Comparison of ENCODE assay signal across 8 cellular contexts in genomic region chr3:184712248-184712559, GRCh38. TPM values are rescaled to one million over a fixed set of nuclear protein-coding genes. Genes with fewer than 3 reads are reported as not detected.
DNase-seq lines count a peak whose midpoint lies in the region; ATAC-seq and TF ChIP-seq lines count a peak whose summit lies in the region.

No MANE protein-coding gene starts in this region.

- H3K27ac ChIP-seq in OCI-LY1 (ENCODE audit: low read depth, low read length, poor library complexity, severe bottlenecking) (peak overlapping the region; percentile 3), esophagus (ENCODE audit: low read depth in 2 of 2, low read length in 1 of 2) (peak overlapping the region; percentile 90 to 92), psoas muscle (peak overlapping the region; percentile 89)

- DNase-seq in GM12864 (ENCODE audit: low read depth) (no peak), psoas muscle (no peak), DMS 273 (lab: John Stamatoyannopoulos, UW; ENCODE audit: unreplicated experiment) (no peak)
- no peak for DNase-seq in activated CD4-positive, CD25-positive, alpha-beta regulatory T cell (lab: John Stamatoyannopoulos, UW)

- H3K4me3 ChIP-seq in GM12864 (ENCODE audit: low read depth, low read length) (peak overlapping the region; percentile 93), OCI-LY1 (ENCODE audit: low read depth, low read length, poor library complexity, severe bottlenecking) (peak overlapping the region; percentile 90), esophagus (ENCODE audit: low read depth in 1 of 2, low read length in 2 of 2) (peak overlapping the region; percentile 65 to 81), psoas muscle (peak overlapping the region; percentile 89)

- peaks cover 30% of the 10 kb centered on the region for H3K36me3 ChIP-seq in OCI-LY1 (ENCODE audit: insufficient read depth, low read length)
- H3K36me3 ChIP-seq in esophagus (ENCODE audit: control insufficient read depth in 2 of 2, insufficient read depth in 2 of 2, low read length in 1 of 2): peaks cover 0 to 3% of the 10 kb centered on the region in 2 donors
- H3K36me3 ChIP-seq in psoas muscle (ENCODE audit: insufficient read depth in 1 of 2, low read depth in 1 of 2): peaks cover 0 to 8% of the 10 kb centered on the region in 2 donors

- ATAC-seq in GM21825 (IDR thresholded peaks at IDR 0.05; ENCODE audit: unreplicated experiment) (peak; percentile 17), psoas muscle (peak in 1 of 4 donors; percentile 16), GM18519 (IDR thresholded peaks at IDR 0.05; ENCODE audit: low FRiP score, unreplicated experiment) (no peak)

- peak overlapping the region; percentile 87 for H3K4me2 ChIP-seq in OCI-LY1 (ENCODE audit: low read length)

- peaks cover 20% of the 10 kb centered on the region for H3K4me1 ChIP-seq in OCI-LY1 (ENCODE audit: insufficient read depth, low read length, severe bottlenecking)
- H3K4me1 ChIP-seq in esophagus (ENCODE audit: control insufficient read depth in 2 of 2, insufficient read depth in 2 of 2, low read length in 1 of 2): peaks cover 2 to 3% of the 10 kb centered on the region in 2 donors
- H3K4me1 ChIP-seq in psoas muscle: peaks cover 32% of the 10 kb centered on the region

- H3K27me3 ChIP-seq in OCI-LY1 (ENCODE audit: insufficient read depth, low read length) (no peaks in the 10 kb centered on the region), esophagus (ENCODE audit: control insufficient read depth in 1 of 2, insufficient read depth in 2 of 2, low read length in 2 of 2) (no peaks in the 10 kb centered on the region), psoas muscle (ENCODE audit: insufficient read depth in 3 of 3, low read length in 2 of 3) (no peaks in the 10 kb centered on the region)

- H2AFZ ChIP-seq in OCI-LY1 (ENCODE audit: low read length): peak overlapping the region; percentile 59

- H4K20me1 ChIP-seq in OCI-LY1 (ENCODE audit: insufficient read depth, low read length): no peaks in the 10 kb centered on the region

- intact Hi-C loops in psoas muscle (cut with DNase I): no loop called here

- no peaks in the 10 kb centered on the region for H3F3A ChIP-seq in OCI-LY1 (ENCODE audit: insufficient read depth, low read length)

- H3K9me2 ChIP-seq in OCI-LY1 (ENCODE audit: low read depth, low read length): no peaks in the 10 kb centered on the region

- H3K9me3 ChIP-seq in OCI-LY1 (ENCODE audit: low read length): no peaks in the 10 kb centered on the region
- H3K9me3 ChIP-seq in esophagus (ENCODE audit: control insufficient read depth in 2 of 2, insufficient read depth in 1 of 2, low read depth in 1 of 2, low read length in 1 of 2): no peaks in the 10 kb centered on the region
- H3K9me3 ChIP-seq in psoas muscle: no peaks in the 10 kb centered on the region

- H3K79me2 ChIP-seq in OCI-LY1 (ENCODE audit: insufficient read depth, low read length): no peaks in the 10 kb centered on the region; the same call in 1 of the 2 replicates

- H3K9ac ChIP-seq in OCI-LY1 (ENCODE audit: low read length): peak overlapping the region; percentile 92

- 1 to 2% methylated on average over 10 of the region's 10 CpGs for WGBS in esophagus, 2 donors
- WGBS in psoas muscle, 3 donors: 1 to 2% (median 2%) methylated on average over 10 of the region's 10 CpGs

- TF ChIP-seq CTCF in GM12864 (IDR thresholded peaks at IDR 0.05; ENCODE audit: low read depth, low read length, missing control alignments) (no peak), OCI-LY1 (IDR thresholded peaks at IDR 0.05; ENCODE audit: low read length) (no peak), psoas muscle (IDR thresholded peaks at IDR 0.05) (no peak)

RNA-seq across cellular contexts. Expression of gene MAGEF1, which starts 0.3 kb away (rescaled TPM):
- polyA plus RNA-seq in esophagus (10 to 100 TPM; 25.7 to 27.2 TPM), psoas muscle (10 to 100 TPM; 14.3 to 27.3 (median 27.1) TPM)
- total RNA-seq in psoas muscle: 10 to 100 TPM; 13.0 to 23.6 (median 15.9) TPM

Comparison
In these comparisons a context has a peak if more than half of its experiments do, and no peak if none do; other contexts are left out.
1. H3K27ac ChIP-seq: peak in every context shown above with its lines; median percentile 91 in esophagus; 89 in psoas muscle; 3 in OCI-LY1.